1 cellular context compared by ENCODE assay signal in the genomic region with DNA sequence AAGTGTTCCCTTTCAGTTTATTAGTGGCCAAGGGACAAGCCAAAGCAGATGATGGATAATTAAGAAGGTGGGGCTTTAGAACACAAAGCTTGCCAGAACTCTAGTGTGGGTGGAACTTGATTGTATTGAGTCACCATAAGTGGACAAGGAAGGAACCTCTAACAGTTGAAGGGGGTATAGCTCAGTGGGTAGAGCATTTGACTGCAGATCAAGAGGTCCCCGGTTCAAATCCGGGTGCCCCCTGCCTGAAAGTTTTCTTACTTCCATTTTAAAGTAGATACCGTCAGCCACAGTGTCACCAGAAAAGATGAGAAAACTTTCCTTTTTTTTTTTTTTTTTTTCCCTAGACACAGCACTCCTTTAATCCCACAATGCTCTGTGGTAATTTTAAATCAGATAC.
A peak's percentile ranks its signal among the peaks of the same experiment; 100 is the strongest.
TF ChIP-seq lines count a peak whose summit lies in the region.
"Not testable (repeated sequence)": the region's sequence is repeated elsewhere in the genome, so short reads cannot be mapped to it uniquely, and the experiment has no call there.

No MANE protein-coding gene starts in this region.

TF ChIP-seq in K562, 482 proteins besides CTCF, POLR2A, EP300 and RAD21 (continued from another document):
- TF ChIP-seq, protein P1, sequence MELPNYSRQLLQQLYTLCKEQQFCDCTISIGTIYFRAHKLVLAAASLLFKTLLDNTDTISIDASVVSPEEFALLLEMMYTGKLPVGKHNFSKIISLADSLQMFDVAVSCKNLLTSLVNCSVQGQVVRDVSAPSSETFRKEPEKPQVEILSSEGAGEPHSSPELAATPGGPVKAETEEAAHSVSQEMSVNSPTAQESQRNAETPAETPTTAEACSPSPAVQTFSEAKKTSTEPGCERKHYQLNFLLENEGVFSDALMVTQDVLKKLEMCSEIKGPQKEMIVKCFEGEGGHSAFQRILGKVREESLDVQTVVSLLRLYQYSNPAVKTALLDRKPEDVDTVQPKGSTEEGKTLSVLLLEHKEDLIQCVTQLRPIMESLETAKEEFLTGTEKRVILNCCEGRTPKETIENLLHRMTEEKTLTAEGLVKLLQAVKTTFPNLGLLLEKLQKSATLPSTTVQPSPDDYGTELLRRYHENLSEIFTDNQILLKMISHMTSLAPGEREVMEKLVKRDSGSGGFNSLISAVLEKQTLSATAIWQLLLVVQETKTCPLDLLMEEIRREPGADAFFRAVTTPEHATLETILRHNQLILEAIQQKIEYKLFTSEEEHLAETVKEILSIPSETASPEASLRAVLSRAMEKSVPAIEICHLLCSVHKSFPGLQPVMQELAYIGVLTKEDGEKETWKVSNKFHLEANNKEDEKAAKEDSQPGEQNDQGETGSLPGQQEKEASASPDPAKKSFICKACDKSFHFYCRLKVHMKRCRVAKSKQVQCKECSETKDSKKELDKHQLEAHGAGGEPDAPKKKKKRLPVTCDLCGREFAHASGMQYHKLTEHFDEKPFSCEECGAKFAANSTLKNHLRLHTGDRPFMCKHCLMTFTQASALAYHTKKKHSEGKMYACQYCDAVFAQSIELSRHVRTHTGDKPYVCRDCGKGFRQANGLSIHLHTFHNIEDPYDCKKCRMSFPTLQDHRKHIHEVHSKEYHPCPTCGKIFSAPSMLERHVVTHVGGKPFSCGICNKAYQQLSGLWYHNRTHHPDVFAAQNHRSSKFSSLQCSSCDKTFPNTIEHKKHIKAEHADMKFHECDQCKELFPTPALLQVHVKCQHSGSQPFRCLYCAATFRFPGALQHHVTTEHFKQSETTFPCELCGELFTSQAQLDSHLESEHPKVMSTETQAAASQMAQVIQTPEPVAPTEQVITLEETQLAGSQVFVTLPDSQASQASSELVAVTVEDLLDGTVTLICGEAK (IDR thresholded peaks at IDR 0.05): peak; percentile 64; the same call in 1 of the 2 replicates
- TF ChIP-seq, protein P1 (CRISPR knock-in tag; IDR thresholded peaks at IDR 0.05): not testable (repeated sequence)
- peak; percentile 18 for TF ChIP-seq BDP1 (IDR thresholded peaks at IDR 0.05; ENCODE audit: insufficient read depth, insufficient read length)
TF ChIP-seq in K562: peak in this region for 9; not testable (repeated sequence) for 473.
